Comparison of ENCODE assay signal across 8 cellular contexts in the genomic region with DNA sequence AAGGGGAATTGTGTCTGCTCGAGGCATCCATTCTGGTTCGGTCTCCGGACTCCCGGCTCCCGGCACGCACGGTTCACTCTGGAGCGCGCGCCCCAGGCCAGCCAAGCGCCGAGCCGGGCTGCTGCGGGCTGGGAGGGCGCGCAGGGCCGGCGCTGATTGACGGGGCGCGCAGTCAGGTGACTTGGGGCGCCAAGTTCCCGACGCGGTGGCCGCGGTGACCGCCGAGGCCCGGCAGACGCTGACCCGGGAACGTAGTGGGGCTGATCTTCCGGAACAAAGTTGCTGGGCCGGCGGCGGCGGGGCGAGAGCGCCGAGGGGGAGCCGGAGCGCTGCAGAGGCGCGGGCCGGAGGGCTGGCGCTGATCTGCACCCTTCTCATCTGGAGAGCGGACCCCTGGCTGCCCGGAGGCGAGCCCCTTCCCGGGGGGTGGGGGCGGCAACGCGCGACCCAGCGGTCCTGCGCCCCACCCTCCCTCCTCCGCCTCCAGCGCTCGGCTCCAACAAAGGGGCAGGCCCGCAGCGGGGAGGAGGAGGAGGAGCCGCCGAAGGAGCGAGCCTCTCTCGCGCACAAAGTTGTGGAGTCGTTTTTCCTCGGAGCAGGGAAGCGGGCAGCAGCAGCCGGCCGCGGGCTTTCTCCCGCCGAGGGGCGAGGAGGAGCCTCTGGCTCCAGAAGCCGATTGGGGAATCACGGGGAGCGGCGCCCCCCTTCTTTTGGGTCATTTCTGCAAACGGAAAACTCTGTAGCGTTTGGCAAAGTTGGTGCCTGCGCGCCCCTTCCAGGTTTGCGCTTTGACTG. TPM values are rescaled to one million over a fixed set of nuclear protein-coding genes. Genes with fewer than 3 reads are reported as not detected.
A peak's percentile ranks its signal among the peaks of the same experiment; 100 is the strongest.
DNase-seq lines count a peak whose midpoint lies in the region; ATAC-seq and TF ChIP-seq lines count a peak whose summit lies in the region.

A gene (plus strand): TSS at position 583 of the 795 bp plus-strand sequence. CDS start 6,494 bp downstream, outside the sequence.

- peaks cover 3% of the 10 kb centered on the region for H3K36me3 Mint-ChIP-seq in nephron (ENCODE audit: low read depth)

- H3K4me3 Mint-ChIP-seq in nephron, result peak within 1 kb of the TSS; percentile 98 to 99 (median 99)

- H3K4me3 ChIP-seq in AG09309 (ENCODE audit: control insufficient read depth, low read depth, low read length) (peak within 1 kb of the TSS; percentile 92), fibroblast of villous mesenchyme (ENCODE audit: low read depth, low read length) (peak within 1 kb of the TSS; percentile 93), thymus (ENCODE audit: low read length) (peak within 1 kb of the TSS; percentile 86)

- peaks cover 10% of the 10 kb centered on the region for H3K4me1 Mint-ChIP-seq in nephron

- WGBS in thymus, result under 1% methylated on average over 85 of the region's 85 CpGs

- DNase-seq in AG09309 (ENCODE audit: low read depth) (peak; percentile 49), RKO (ENCODE audit: low spot score) (peak; percentile 84), fibroblast of villous mesenchyme (ENCODE audit: low read depth) (peak; percentile 87)
- DNase-seq in activated gamma-delta T cell treated with anti-CD3 and anti-CD28 coated beads, Interleukin-2, amount 50 U/mL, for 16 hours (ENCODE audit: low read depth), result peak; percentile 1

- peaks cover 5% of the 10 kb centered on the region for H3K27me3 ChIP-seq in thymus (ENCODE audit: control insufficient read depth, insufficient read depth)

- H3K27ac ChIP-seq in thymus (ENCODE audit: low read depth), result peak within 1 kb of the TSS; percentile 85

- H3K27ac Mint-ChIP-seq in nephron, result peak within 1 kb of the TSS; percentile 86 to 99 (median 90)

- no peaks in the 10 kb centered on the region for H3K36me3 ChIP-seq in thymus (ENCODE audit: control insufficient read depth, insufficient read depth)

- in situ Hi-C loops in GM18951 (cut with MboI; ENCODE audit: low sequenced_read_pairs, unreplicated experiment), result no loop called here

- TF ChIP-seq CTCF in AG09309 (IDR thresholded peaks at IDR 0.05; ENCODE audit: control insufficient read depth, insufficient read depth, low read depth, low read length, missing control alignments) (no peak), fibroblast of villous mesenchyme (IDR thresholded peaks at IDR 0.05; ENCODE audit: insufficient read depth, low read depth, low read length) (no peak), nephron (IDR thresholded peaks at IDR 0.05; ENCODE audit: unreplicated experiment in 3 of 3) (no peak)

- TF ChIP-seq POLR2A in GM18951 (IDR thresholded peaks at IDR 0.05; ENCODE audit: extremely low read depth, insufficient read depth, insufficient read length), result peak; percentile 27

- H3K27me3 Mint-ChIP-seq in nephron (ENCODE audit: low read depth), result peaks cover 4% of the 10 kb centered on the region

- ATAC-seq in HG03175 (IDR thresholded peaks at IDR 0.05; ENCODE audit: unreplicated experiment), result peak; percentile 59

- no peaks in the 10 kb centered on the region for H3K9me3 Mint-ChIP-seq in nephron

- H3K4me1 ChIP-seq in thymus (ENCODE audit: control insufficient read depth, insufficient read depth, low read length), result peaks cover 4% of the 10 kb centered on the region

- no peaks in the 10 kb centered on the region for H3K9me3 ChIP-seq in thymus (ENCODE audit: control insufficient read depth)

RNA-seq across cellular contexts. Expression of the gene that starts here (rescaled TPM):
- total RNA-seq in fibroblast of villous mesenchyme, result 115 and 132 TPM in 2 replicates
- 16.8 TPM for polyA plus RNA-seq in thymus

Comparison
In these comparisons a context has a peak if more than half of its experiments do, and no peak if none do; other contexts are left out.
1. Peak in every context shown above with its lines: DNase-seq, ATAC-seq, H3K4me3 ChIP-seq and H3K27ac ChIP-seq.
2. DNase-seq: peak in every context shown above with its lines; median percentile 87 in fibroblast of villous mesenchyme; 84 in RKO; 49 in AG09309; 1 in activated gamma-delta T cell treated with anti-CD3 and anti-CD28 coated beads, Interleukin-2, amount 50 U/mL, for 16 hours.